Comparison of ENCODE assay signal across 1 cellular context in the genomic region with DNA sequence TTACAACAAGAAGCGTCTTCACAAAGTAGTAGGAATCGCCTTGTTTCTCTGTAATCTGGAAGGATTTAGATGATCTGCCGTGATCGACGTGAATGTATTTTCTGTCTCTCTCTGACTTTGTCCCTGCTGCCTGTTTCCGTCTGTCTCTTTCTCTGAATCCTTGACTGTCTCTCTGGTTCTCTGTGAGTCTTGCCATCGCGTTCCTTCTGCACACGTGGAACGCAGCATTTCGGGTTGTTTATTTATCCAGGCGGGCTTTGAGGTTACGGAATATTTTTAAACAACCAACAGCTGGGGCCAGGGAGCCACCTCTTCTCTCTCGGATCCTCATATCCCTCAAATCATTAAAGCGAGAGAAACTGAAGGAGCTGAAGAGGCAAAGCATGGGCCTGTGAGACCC.
TF ChIP-seq lines count a peak whose summit lies in the region.

No MANE protein-coding gene starts in this region.

TF ChIP-seq in H1, 55 proteins besides CTCF, POLR2A, EP300 and RAD21:
- TF ChIP-seq SIX5 (IDR thresholded peaks at IDR 0.05; ENCODE audit: low read depth, low read length) (no peak), HDAC6 (IDR thresholded peaks at IDR 0.05; ENCODE audit: low read depth, low read length) (no peak), SP4 (IDR thresholded peaks at IDR 0.05; ENCODE audit: low read length) (no peak), ASH2L (IDR thresholded peaks at IDR 0.05; ENCODE audit: low read length) (no peak), MAFK (IDR thresholded peaks at IDR 0.05; ENCODE audit: low read depth, low read length) (no peak)
